ENCODE assay signal across 8 cellular contexts in the genomic region with DNA sequence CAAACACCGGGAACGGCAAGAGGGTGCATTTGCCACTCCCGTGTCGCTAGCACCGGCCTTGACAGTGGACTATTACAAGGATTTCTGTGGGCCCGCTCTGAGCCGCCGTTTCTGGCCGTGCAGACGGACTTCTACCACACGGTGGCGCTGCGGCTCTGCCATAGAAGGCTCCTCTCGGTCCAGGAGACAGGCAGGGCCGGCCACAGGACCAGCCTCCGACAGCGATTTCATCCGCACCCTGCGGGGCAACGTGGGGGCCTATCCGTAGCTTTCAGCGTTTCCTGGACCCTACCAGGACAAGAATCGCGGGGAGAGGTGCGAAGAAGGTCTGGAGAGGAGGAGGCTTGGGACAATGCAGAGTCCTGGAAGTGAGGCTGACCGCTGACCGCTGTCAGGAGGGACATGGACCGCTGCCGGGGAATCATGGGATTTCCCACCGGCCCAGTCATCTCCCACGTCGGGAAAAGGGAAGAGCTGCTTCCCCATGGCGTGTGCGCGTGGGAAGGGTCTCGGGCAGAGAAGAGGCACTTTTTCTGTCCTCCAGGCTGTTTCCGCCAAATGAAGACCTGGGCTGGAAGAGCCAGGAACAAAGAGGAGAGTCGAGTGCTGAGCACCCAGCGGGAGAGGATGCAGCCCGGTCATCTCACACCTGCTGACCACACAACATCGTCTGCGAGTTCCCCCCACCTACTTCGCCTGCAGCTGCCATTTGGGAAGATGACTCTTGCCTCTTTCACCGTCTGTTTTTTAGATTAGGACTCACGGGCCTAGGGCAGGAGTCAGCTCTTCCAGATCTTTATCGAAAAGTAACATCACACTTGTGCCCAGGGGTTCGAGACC. TPM values are rescaled to one million over a fixed set of nuclear protein-coding genes. Genes with fewer than 3 reads are reported as not detected.
A peak's percentile ranks its signal among the peaks of the same experiment; 100 is the strongest.
DNase-seq lines count a peak whose midpoint lies in the region; ATAC-seq and TF ChIP-seq lines count a peak whose summit lies in the region.

No MANE protein-coding gene starts in this region.

- H3K4ac ChIP-seq in trophoblast cell (ENCODE audit: low read depth, low read length): no peak overlapping the region

- H3K27me3 ChIP-seq in trophoblast cell (ENCODE audit: insufficient read depth, low read length) (no peaks in the 10 kb centered on the region), thymus (ENCODE audit: control insufficient read depth, insufficient read depth) (no peaks in the 10 kb centered on the region)

- H3K18ac ChIP-seq in trophoblast cell (ENCODE audit: low read length): no peak overlapping the region

- ATAC-seq in activated naive CD4-positive, alpha-beta T cell treated with anti-CD3 and anti-CD28 coated beads, Interleukin-2, amount 50 U/mL, for 72 hours: peak; percentile 88 to 90
- ATAC-seq in Right ventricle myocardium superior (ENCODE audit: poor library complexity): peak; percentile 94

- H4K8ac ChIP-seq in trophoblast cell (ENCODE audit: low read depth, low read length): no peak overlapping the region

- intact Hi-C loops in Right ventricle myocardium superior (cut with DNase I): loop anchor here (5.0 to 10.0 kb wide), 3 partner anchors 399 to 714 kb away; a partner anchor contains a TSS

- H3K9ac ChIP-seq in trophoblast cell (ENCODE audit: low read length): no peak overlapping the region

- TF ChIP-seq POLR2A in NB4 (IDR thresholded peaks at IDR 0.05; ENCODE audit: extremely low read depth, insufficient read length): no peak

- H3K4me3 ChIP-seq in NB4 (ENCODE audit: low read depth, low read length): no peak overlapping the region
- H3K4me3 ChIP-seq in trophoblast cell (ENCODE audit: low read depth, low read length): no peak overlapping the region
- H3K4me3 ChIP-seq in thymus (ENCODE audit: low read length): no peak overlapping the region

- H2BK120ac ChIP-seq in trophoblast cell (ENCODE audit: insufficient read depth, low read length, poor library complexity): no peak overlapping the region

- H3K36me3 Mint-ChIP-seq in activated naive CD4-positive, alpha-beta T cell treated with anti-CD3 and anti-CD28 coated beads, Interleukin-2, amount 50 U/mL, for 72 hours: no peaks in the 10 kb centered on the region

- H3K9me3 ChIP-seq in trophoblast cell (ENCODE audit: insufficient read depth, low read depth, low read length) (peaks cover 1% of the 10 kb centered on the region), thymus (ENCODE audit: control insufficient read depth) (no peaks in the 10 kb centered on the region)

- peaks cover 3% of the 10 kb centered on the region in 2 experiments for H3K4me1 ChIP-seq in trophoblast cell (ENCODE audit: control insufficient read depth in 1 of 2, insufficient read depth in 2 of 2, low read length in 2 of 2)
- H3K4me1 ChIP-seq in thymus (ENCODE audit: control insufficient read depth, insufficient read depth, low read length): peaks cover 8% of the 10 kb centered on the region

- no peak overlapping the region for H3K27ac Mint-ChIP-seq in activated naive CD4-positive, alpha-beta T cell treated with anti-CD3 and anti-CD28 coated beads, Interleukin-2, amount 50 U/mL, for 72 hours

- H2BK12ac ChIP-seq in trophoblast cell (ENCODE audit: low read length): no peak overlapping the region

- no peak overlapping the region for H3K27ac ChIP-seq in trophoblast cell (ENCODE audit: low read depth, low read length)
- H3K27ac ChIP-seq in thymus (ENCODE audit: low read depth): peak overlapping the region; percentile 53

- H3K36me3 ChIP-seq in trophoblast cell (ENCODE audit: control insufficient read depth in 1 of 2, insufficient read depth in 2 of 2, low read length in 2 of 2) (no peaks in the 10 kb centered on the region), thymus (ENCODE audit: control insufficient read depth, insufficient read depth) (no peaks in the 10 kb centered on the region)

- H3K14ac ChIP-seq in trophoblast cell (ENCODE audit: low read length): no peak overlapping the region

- no peaks in the 10 kb centered on the region for H3K79me2 ChIP-seq in trophoblast cell (ENCODE audit: control insufficient read depth, insufficient read depth, low read length, poor library complexity)

- H3K79me1 ChIP-seq in trophoblast cell (ENCODE audit: low read length): no peaks in the 10 kb centered on the region

- H4K91ac ChIP-seq in trophoblast cell (ENCODE audit: low read depth, low read length): no peak overlapping the region

- no peak overlapping the region for H3K23ac ChIP-seq in trophoblast cell (ENCODE audit: low read length)

- H4K12ac ChIP-seq in trophoblast cell (ENCODE audit: low read depth, low read length): no peak overlapping the region

- no peak overlapping the region for H2AK5ac ChIP-seq in trophoblast cell (ENCODE audit: low read length)

- TF ChIP-seq CTCF in NB4 (IDR thresholded peaks at IDR 0.05; ENCODE audit: low read depth, low read length): peak; percentile 81

- H3K9me3 Mint-ChIP-seq in activated naive CD4-positive, alpha-beta T cell treated with anti-CD3 and anti-CD28 coated beads, Interleukin-2, amount 50 U/mL, for 72 hours: no peaks in the 10 kb centered on the region

- peak overlapping the region; percentile 46 for H3K4me2 ChIP-seq in trophoblast cell (ENCODE audit: low read length)

- no peak overlapping the region for H2BK5ac ChIP-seq in trophoblast cell (ENCODE audit: low read depth, low read length, poor library complexity)

- DNase-seq in D341Med (ENCODE audit: low spot score): peak; percentile 88
- DNase-seq in GOT3 (lab: John Stamatoyannopoulos, UW): peak; percentile 63
- peak; percentile 90 for DNase-seq in NB4 (ENCODE audit: low read depth)
- DNase-seq in SKM-1 treated with dmso at 0.1 percent for 144 hours (lab: John Stamatoyannopoulos, UW; ENCODE audit: unreplicated experiment): peak; percentile 77
- peak; percentile 77 to 88 for DNase-seq in activated naive CD4-positive, alpha-beta T cell treated with anti-CD3 and anti-CD28 coated beads, Interleukin-2, amount 50 U/mL, for 72 hours (ENCODE audit: low spot score in 2 of 2)
- DNase-seq in Right ventricle myocardium superior: peak; percentile 95
- DNase-seq in trophoblast cell: peak; percentile 84 to 96

- H2AFZ ChIP-seq in trophoblast cell (ENCODE audit: insufficient read depth, low read length, poor library complexity): peak overlapping the region; percentile 90

- no CpG with 5 or more reads among the region's 47 CpGs for WGBS in trophoblast cell (ENCODE audit: extremely low coverage, insufficient coverage, insufficient read length)
- 38% methylated on average over 47 of the region's 47 CpGs for WGBS in thymus

RNA-seq across cellular contexts. Expression of a gene that starts 35.5 kb away (rescaled TPM):
- total RNA-seq in activated naive CD4-positive, alpha-beta T cell treated with anti-CD3 and anti-CD28 coated beads, Interleukin-2, amount 50 U/mL, for 72 hours: 1 to 10 TPM; 1.4 to 3.1 TPM
- 2.3 TPM for total RNA-seq in Right ventricle myocardium superior
- 14.8 and 15.0 TPM in 2 replicates for polyA plus RNA-seq in trophoblast cell (2013)
- 6.2 TPM for polyA plus RNA-seq in thymus
